Comparison of ENCODE assay signal across 8 cellular contexts in the genomic region with DNA sequence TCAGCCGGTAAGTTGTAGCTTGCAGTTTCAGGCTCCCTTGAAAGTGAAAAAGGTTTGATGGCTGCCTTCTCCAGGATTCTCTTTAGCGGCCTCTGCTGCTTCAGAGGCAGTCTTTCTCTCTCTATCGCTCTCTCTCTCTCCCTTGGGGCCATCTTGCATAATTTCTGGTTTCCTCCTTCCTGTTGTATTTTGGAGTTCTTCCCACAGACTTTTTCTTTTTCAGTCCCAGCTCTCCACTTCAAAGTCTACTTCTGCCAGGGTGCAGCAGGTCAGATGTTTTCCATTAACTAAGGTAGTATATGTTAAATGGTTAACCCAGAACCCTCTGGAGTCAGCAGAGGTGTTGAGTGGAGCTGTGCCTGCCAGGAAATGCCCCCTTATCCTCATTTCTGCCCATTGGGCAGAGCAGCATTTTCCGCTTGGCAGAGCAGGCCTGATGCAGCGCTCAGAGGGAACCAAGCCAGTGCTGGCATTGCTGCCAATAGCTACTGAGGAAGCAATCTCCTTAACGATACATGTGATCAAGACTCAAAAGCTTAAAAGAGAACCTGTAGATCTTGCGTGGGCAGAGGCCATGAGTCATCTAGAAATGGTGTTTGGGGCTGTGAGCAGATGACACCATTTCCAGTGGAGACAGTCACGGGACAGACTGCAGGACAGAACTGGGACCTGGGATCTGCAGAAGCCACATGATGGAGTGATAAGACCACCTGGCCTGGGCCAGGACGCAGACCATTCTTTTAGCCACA. TPM values are rescaled to one million over a fixed set of nuclear protein-coding genes. Genes with fewer than 3 reads are reported as not detected.
DNase-seq lines count a peak whose midpoint lies in the region; ATAC-seq and TF ChIP-seq lines count a peak whose summit lies in the region.

No MANE protein-coding gene starts in this region.

- no peak overlapping the region; the same call in 1 of the 2 replicates for H3K4me3 ChIP-seq in GM12865 (ENCODE audit: low read depth, low read length)
- no peak overlapping the region for H3K4me3 ChIP-seq in HL-60 (replicated peaks; ENCODE audit: insufficient read depth, low read length)
- peak overlapping the region in 1 of 10 donors; percentile 1 for H3K4me3 ChIP-seq in heart right ventricle

- no peaks in the 10 kb centered on the region for H3K36me3 Mint-ChIP-seq in activated T-helper 2 cell treated with anti-CD3 and anti-CD28 coated beads, Interferon-gamma antibody, Interleukin-2, Interleukin-4, amounts not matched to agents 10 μg/mL and 5 μg/mL and 100 μg/mL, durations not matched to agents 14 hours and 24 hours and 36 hours (ENCODE audit: low read depth)

- peaks cover 8% of the 10 kb centered on the region for H3K4me1 Mint-ChIP-seq in activated T-helper 2 cell treated with anti-CD3 and anti-CD28 coated beads, Interferon-gamma antibody, Interleukin-2, Interleukin-4, amounts not matched to agents 10 μg/mL and 5 μg/mL and 100 μg/mL, durations not matched to agents 14 hours and 24 hours and 36 hours (ENCODE audit: low read depth)

- DNase-seq in GM12865 (ENCODE audit: low read depth), result peak; percentile 65
- peak; percentile 85 for DNase-seq in HL-60 (ENCODE audit: low read depth in 1 of 2, low spot score in 1 of 2)
- no peak for DNase-seq in activated T-helper 2 cell treated with anti-CD3 and anti-CD28 coated beads, Interferon-gamma antibody, Interleukin-2, Interleukin-4, amounts not matched to agents 10 μg/mL and 5 μg/mL and 100 μg/mL, durations not matched to agents 14 hours and 24 hours and 36 hours (ENCODE audit: low spot score)
- DNase-seq in heart right ventricle, result peak; percentile 50 to 74
- DNase-seq in sciatic nerve (ENCODE audit: low spot score), result peak; percentile 81
- DNase-seq in SHP77 (lab: John Stamatoyannopoulos, UW), result no peak
- no peak for DNase-seq in NCI-H187 treated with DMSO at 0.1 percent for 48 hours (lab: John Stamatoyannopoulos, UW)

- H3K9me3 Mint-ChIP-seq in activated T-helper 2 cell treated with anti-CD3 and anti-CD28 coated beads, Interferon-gamma antibody, Interleukin-2, Interleukin-4, amounts not matched to agents 10 μg/mL and 5 μg/mL and 100 μg/mL, durations not matched to agents 14 hours and 24 hours and 36 hours, result no peaks in the 10 kb centered on the region

- no peaks in the 10 kb centered on the region for H3K36me3 ChIP-seq in heart right ventricle

- TF ChIP-seq CTCF in GM12865 (IDR thresholded peaks at IDR 0.05; ENCODE audit: insufficient read depth, low read depth, low read length, missing control alignments), result peak; percentile 27
- TF ChIP-seq CTCF in HL-60 (IDR thresholded peaks at IDR 0.05; ENCODE audit: insufficient read depth, low read length), result no peak
- peak in 7 of 9 donors; percentile 18 to 58 (median 37) for TF ChIP-seq CTCF in heart right ventricle (IDR thresholded peaks at IDR 0.05)

- WGBS in heart right ventricle, 2 donors, result 33 to 34% methylated on average over 9 of the region's 9 CpGs

- H3K9me3 ChIP-seq in heart right ventricle, result no peaks in the 10 kb centered on the region

- H3K4me3 Mint-ChIP-seq in activated T-helper 2 cell treated with anti-CD3 and anti-CD28 coated beads, Interferon-gamma antibody, Interleukin-2, Interleukin-4, amounts not matched to agents 10 μg/mL and 5 μg/mL and 100 μg/mL, durations not matched to agents 14 hours and 24 hours and 36 hours (ENCODE audit: low read depth), result no peak overlapping the region

- H3K27me3 ChIP-seq in HL-60 (ENCODE audit: insufficient read depth, poor library complexity, severe bottlenecking), result no peaks in the 10 kb centered on the region
- H3K27me3 ChIP-seq in heart right ventricle, result no peaks in the 10 kb centered on the region

- H3K4me1 ChIP-seq in heart right ventricle, result peaks cover 4 to 40% (median 28%) of the 10 kb centered on the region in 9 donors

- H3K27ac Mint-ChIP-seq in activated T-helper 2 cell treated with anti-CD3 and anti-CD28 coated beads, Interferon-gamma antibody, Interleukin-2, Interleukin-4, amounts not matched to agents 10 μg/mL and 5 μg/mL and 100 μg/mL, durations not matched to agents 14 hours and 24 hours and 36 hours, result peak overlapping the region; percentile 58

- intact Hi-C loops in activated T-helper 2 cell treated with anti-CD3 and anti-CD28 coated beads, Interferon-gamma antibody, Interleukin-2, Interleukin-4, amounts not matched to agents 10 μg/mL and 5 μg/mL and 100 μg/mL, durations not matched to agents 14 hours and 24 hours and 36 hours (cut with micrococcal nuclease), result no loop called here
- intact Hi-C loops in heart right ventricle (cut with DNase I) (loop anchor here in 1 of 10 donors (1.0 kb wide), 1 partner anchor 20 kb away; no protein-coding TSS in a partner anchor), sciatic nerve (cut with DNase I) (no loop called here)

- H3K27ac ChIP-seq in HL-60 (replicated peaks) (peak overlapping the region; percentile 75), heart right ventricle (peak overlapping the region in 9 of 10 donors; percentile 36 to 86 (median 71))

- ATAC-seq in GM21390 (IDR thresholded peaks at IDR 0.05; ENCODE audit: unreplicated experiment) (peak; percentile 81), heart right ventricle (peak; percentile 72 to 91 (median 83)), sciatic nerve (peak; percentile 90)

- peaks cover 16% of the 10 kb centered on the region for H3K27me3 Mint-ChIP-seq in activated T-helper 2 cell treated with anti-CD3 and anti-CD28 coated beads, Interferon-gamma antibody, Interleukin-2, Interleukin-4, amounts not matched to agents 10 μg/mL and 5 μg/mL and 100 μg/mL, durations not matched to agents 14 hours and 24 hours and 36 hours (ENCODE audit: low read depth)

RNA-seq across cellular contexts. Expression of gene DBI, which starts 20.8 kb away (rescaled TPM):
- 162 and 168 TPM in 2 replicates for total RNA-seq in activated T-helper 2 cell treated with anti-CD3 and anti-CD28 coated beads, Interferon-gamma antibody, Interleukin-2, Interleukin-4, amounts not matched to agents 10 μg/mL and 5 μg/mL and 100 μg/mL, durations not matched to agents 14 hours and 24 hours and 36 hours
- total RNA-seq in heart right ventricle (100 to 1,000 TPM; 195 to 383 (median 253) TPM), sciatic nerve (105 TPM)
- 100 to 1,000 TPM; 473 to 502 TPM for polyA plus RNA-seq in heart right ventricle

RNA-seq across cellular contexts. Expression of gene C2orf76, which starts 20.9 kb away (rescaled TPM):
- 11.0 and 13.3 TPM in 2 replicates for total RNA-seq in activated T-helper 2 cell treated with anti-CD3 and anti-CD28 coated beads, Interferon-gamma antibody, Interleukin-2, Interleukin-4, amounts not matched to agents 10 μg/mL and 5 μg/mL and 100 μg/mL, durations not matched to agents 14 hours and 24 hours and 36 hours
- total RNA-seq in heart right ventricle (1 to 10 TPM; 5.1 to 9.9 (median 8.2) TPM), sciatic nerve (17.6 TPM)
- 10 to 100 TPM; 11.9 to 12.2 TPM for polyA plus RNA-seq in heart right ventricle

RNA-seq across cellular contexts. Expression of gene TMEM37, which starts 44.1 kb away (rescaled TPM):
- 0.14 TPM in 1 of 2 replicates, not detected in the other for total RNA-seq in activated T-helper 2 cell treated with anti-CD3 and anti-CD28 coated beads, Interferon-gamma antibody, Interleukin-2, Interleukin-4, amounts not matched to agents 10 μg/mL and 5 μg/mL and 100 μg/mL, durations not matched to agents 14 hours and 24 hours and 36 hours
- 1 to 10 TPM in 8 of 10 donors, under 1 TPM in 2; 0.32 to 4.7 (median 2.2) TPM for total RNA-seq in heart right ventricle
- 1 to 10 TPM in 1 of 2 donors, under 1 TPM in 1; 0.78 to 1.2 TPM for polyA plus RNA-seq in heart right ventricle
- total RNA-seq in sciatic nerve, result 7.1 TPM

Comparison
In these comparisons a context has a peak if more than half of its experiments do, and no peak if none do; other contexts are left out.
1. DNase-seq: peak in GM12865 (single experiment), HL-60 (2 of 2), heart right ventricle (2 of 2) and sciatic nerve (single experiment); none in activated T-helper 2 cell treated with anti-CD3 and anti-CD28 coated beads, Interferon-gamma antibody, Interleukin-2, Interleukin-4, amounts not matched to agents 10 μg/mL and 5 μg/mL and 100 μg/mL, durations not matched to agents 14 hours and 24 hours and 36 hours (single experiment), SHP77 (0 of 2) and NCI-H187 treated with DMSO at 0.1 percent for 48 hours (single experiment).
2. Peak in every context shown above with its lines, with median percentiles within 50 percentile points of each other: ATAC-seq.